Comparison of ENCODE assay signal across 8 cellular contexts in genomic region chr11:19116315-19116970, GRCh38. TPM values are rescaled to one million over a fixed set of nuclear protein-coding genes. Genes with fewer than 3 reads are reported as not detected.
DNase-seq lines count a peak whose midpoint lies in the region; ATAC-seq and TF ChIP-seq lines count a peak whose summit lies in the region.

No MANE protein-coding gene starts in this region.

- ATAC-seq in HG03196 (IDR thresholded peaks at IDR 0.05; ENCODE audit: unreplicated experiment) (no peak), GM21723 (IDR thresholded peaks at IDR 0.05; ENCODE audit: unreplicated experiment) (no peak)

- H3K36me3 ChIP-seq in Caco-2 (ENCODE audit: control insufficient read depth, insufficient read depth, low read length) (peaks cover 1% of the 10 kb centered on the region; the same call in 1 of the 2 replicates), MM.1S (replicated peaks; ENCODE audit: insufficient read depth, low read length) (no peaks in the 10 kb centered on the region; the same call in 1 of the 2 replicates), neuron (ENCODE audit: insufficient read depth, low read length) (peaks cover 4% of the 10 kb centered on the region)
- H3K36me3 ChIP-seq in effector memory CD4-positive, alpha-beta T cell (ENCODE audit: control insufficient read depth, insufficient read depth, low read length), result no peaks in the 10 kb centered on the region

- H2AFZ ChIP-seq in MM.1S (ENCODE audit: low read length) (peak overlapping the region; percentile 65), neuron (ENCODE audit: low read depth, low read length) (peak overlapping the region; percentile 96)

- no peak overlapping the region for H3K27ac ChIP-seq in MM.1S (ENCODE audit: low read length)
- peak overlapping the region; percentile 42 for H3K27ac ChIP-seq in effector memory CD4-positive, alpha-beta T cell (ENCODE audit: insufficient read depth, low read length, poor library complexity, severe bottlenecking)

- POLR2A ChIA-PET in Caco-2 (lab: Charles Lee), result no interaction called here

- CTCF ChIA-PET in Caco-2 (lab: Charles Lee), result interaction anchor here (0.5 to 1.0 kb wide), 8 partner anchors 22 to 123 kb away, joined by 3 to 6 read pairs (median 4); no protein-coding TSS in a partner anchor

- H3K27me3 Mint-ChIP-seq in Caco-2 (ENCODE audit: insufficient read depth, unreplicated experiment), result no peaks in the 10 kb centered on the region

- intact Hi-C loops in Caco-2 (cut with micrococcal nuclease; ENCODE audit: unreplicated experiment), result loop anchor here (2.0 kb wide), 1 partner anchor 124 kb away; the partner anchor contains the start of gene E2F8

- 0 out of 2 replicates have a peak, but pooled peaks cover 4% of the 10 kb centered on the region for H3K4me1 ChIP-seq in Caco-2
- H3K4me1 ChIP-seq in MM.1S (ENCODE audit: low read length), result peaks cover 7% of the 10 kb centered on the region
- peaks cover 14% of the 10 kb centered on the region for H3K4me1 ChIP-seq in effector memory CD4-positive, alpha-beta T cell (ENCODE audit: control insufficient read depth, insufficient read depth, low read length, poor library complexity, severe bottlenecking)
- peaks cover 9% of the 10 kb centered on the region for H3K4me1 ChIP-seq in neuron (ENCODE audit: insufficient read depth, low read length)

- TF ChIP-seq CTCF in Caco-2 (IDR thresholded peaks at IDR 0.05; ENCODE audit: insufficient read depth in 1 of 2, low read depth in 1 of 2, low read length in 1 of 2, severe bottlenecking in 1 of 2, unreplicated experiment in 1 of 2), result no peak
- TF ChIP-seq CTCF in MM.1S (IDR thresholded peaks at IDR 0.05; ENCODE audit: low read length), result no peak

- no peaks in the 10 kb centered on the region for H3F3A ChIP-seq in MM.1S (ENCODE audit: insufficient read depth, low read length)

- H4K20me1 ChIP-seq in MM.1S (ENCODE audit: insufficient read depth, low read length), result no peaks in the 10 kb centered on the region

- H3K4me3 Mint-ChIP-seq in Caco-2 (ENCODE audit: unreplicated experiment), result peak overlapping the region; percentile 92

- H3K9me3 ChIP-seq in Caco-2, result no peaks in the 10 kb centered on the region
- H3K9me3 ChIP-seq in MM.1S (replicated peaks; ENCODE audit: insufficient read depth, low read length), result no peaks in the 10 kb centered on the region
- H3K9me3 ChIP-seq in effector memory CD4-positive, alpha-beta T cell (ENCODE audit: control insufficient read depth, low read length), result no peaks in the 10 kb centered on the region
- no peaks in the 10 kb centered on the region for H3K9me3 ChIP-seq in neuron (ENCODE audit: low read length)

- no peaks in the 10 kb centered on the region for H3K9me3 Mint-ChIP-seq in Caco-2 (ENCODE audit: unreplicated experiment)

- H3K27ac Mint-ChIP-seq in Caco-2 (ENCODE audit: unreplicated experiment), result peak overlapping the region; percentile 84

- H3K4me2 ChIP-seq in MM.1S (ENCODE audit: low read depth, low read length), result peak overlapping the region; percentile 84

- no peak for DNase-seq in Caco-2
- DNase-seq in MM.1S, result no peak
- DNase-seq in effector memory CD4-positive, alpha-beta T cell, result no peak
- no peak for DNase-seq in DMS 273 (lab: John Stamatoyannopoulos, UW; ENCODE audit: unreplicated experiment)
- no peak for DNase-seq in DMS114 treated with DMSO at 0.1 percent for 48 hours (lab: John Stamatoyannopoulos, UW; ENCODE audit: unreplicated experiment)

- H3K4me3 ChIP-seq in Caco-2 (ENCODE audit: low read depth, low read length) (peak overlapping the region; percentile 83), MM.1S (ENCODE audit: low read length) (peak overlapping the region; percentile 81), neuron (ENCODE audit: low read length) (peak overlapping the region; percentile 85)
- peak overlapping the region; percentile 94 for H3K4me3 ChIP-seq in effector memory CD4-positive, alpha-beta T cell (ENCODE audit: insufficient read depth, low read depth, low read length, poor library complexity, severe bottlenecking)

- H3K36me3 Mint-ChIP-seq in Caco-2 (ENCODE audit: insufficient read depth, unreplicated experiment), result peaks cover 13% of the 10 kb centered on the region

- BruUV-seq in Caco-2 (replicated peaks; lab: Mats Ljungman, UMichigan), result no TSS peak

- H3K4me1 Mint-ChIP-seq in Caco-2 (ENCODE audit: low read depth, unreplicated experiment), result peaks cover 9% of the 10 kb centered on the region

- peaks cover 41% of the 10 kb centered on the region for H3K79me2 ChIP-seq in MM.1S (ENCODE audit: low read length)

- H3K9ac ChIP-seq in MM.1S (ENCODE audit: low read length), result peak overlapping the region; percentile 68; the same call in 1 of the 2 replicates

- H3K9me2 ChIP-seq in MM.1S (replicated peaks; ENCODE audit: insufficient read depth, low read length), result no peaks in the 10 kb centered on the region

- no peaks in the 10 kb centered on the region for H3K27me3 ChIP-seq in Caco-2 (replicated peaks; ENCODE audit: control insufficient read depth, insufficient read depth, low read length)
- H3K27me3 ChIP-seq in MM.1S (replicated peaks; ENCODE audit: insufficient read depth, low read length), result no peaks in the 10 kb centered on the region
- no peaks in the 10 kb centered on the region for H3K27me3 ChIP-seq in effector memory CD4-positive, alpha-beta T cell (replicated peaks; ENCODE audit: control insufficient read depth, insufficient read depth, low read length, poor library complexity, severe bottlenecking)
- H3K27me3 ChIP-seq in neuron (ENCODE audit: insufficient read depth, low read length), result no peaks in the 10 kb centered on the region

RNA-seq across cellular contexts. Expression of gene ZDHHC13, which starts 0.5 kb away (rescaled TPM):
- 21.4 and 21.8 TPM in 2 replicates for total RNA-seq in Caco-2 (2022)

RNA-seq across cellular contexts. Expression of gene MRGPRX2, which starts 55.9 kb away (rescaled TPM):
- total RNA-seq in Caco-2 (2022), result not detected in 2 replicates
